In the genomic region with DNA sequence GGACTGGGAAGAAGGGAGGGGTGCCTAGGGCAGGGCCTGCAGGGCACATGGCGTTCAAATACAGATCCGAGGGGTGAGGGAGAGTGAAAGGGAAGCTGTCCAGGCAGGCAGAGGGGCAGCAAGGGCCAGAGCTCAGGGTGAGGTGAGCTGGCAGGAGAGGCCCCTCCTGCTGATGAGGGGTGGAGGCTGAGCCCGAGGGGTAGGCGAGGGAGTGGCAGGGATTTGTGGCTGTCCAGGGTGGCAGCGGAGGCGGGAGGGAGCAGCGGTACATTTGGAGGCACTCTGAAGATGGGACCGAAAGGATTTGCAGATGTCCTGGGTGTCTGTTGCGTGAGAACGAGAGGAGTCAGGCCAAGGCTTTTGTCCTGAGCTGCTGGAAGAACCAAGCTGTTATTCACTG, we compare ENCODE assay signal across 20 cellular contexts. TPM values are rescaled to one million over a fixed set of nuclear protein-coding genes. Genes with fewer than 3 reads are reported as not detected.
"Had no signal": no experiment of that assay in that cellular context is flagged by ENCODE, and none has a peak within 500 bp of the region (broad histone marks: within the 10 kb centered on the region; RNA-seq: fewer than 3 reads in every experiment).

No MANE protein-coding gene starts in this region.

- H3K27ac Mint-ChIP-seq: activated CD4-positive, alpha-beta T cell treated with anti-CD3 and anti-CD28 coated beads, Interleukin-2, amount 10 ng/mL, durations not matched to agents 7 days and 5 days; activated naive CD8-positive, alpha-beta T cell treated with anti-CD3 and anti-CD28 coated beads for 36 hours; activated T-helper 1 cell treated with anti-CD3 and anti-CD28 coated beads, Interleukin-12 subunit alpha, Interleukin-12 subunit beta, Interleukin-2, Interleukin-4 antibody, amounts not matched to agents 30 ng/mL and 10 ng/mL and 1 ng/mL, durations not matched to agents 14 hours and 24 hours and 36 hours; progenitor cell of endocrine pancreas; T-helper 17 cell had no signal

- H3K4me1 Mint-ChIP-seq: activated CD4-positive, alpha-beta T cell treated with anti-CD3 and anti-CD28 coated beads, Interleukin-2, amount 10 ng/mL, durations not matched to agents 7 days and 5 days; activated naive CD8-positive, alpha-beta T cell treated with anti-CD3 and anti-CD28 coated beads for 36 hours; naive B cell; T-helper 17 cell had no signal

- H3K27me3 Mint-ChIP-seq: activated naive CD8-positive, alpha-beta T cell treated with anti-CD3 and anti-CD28 coated beads for 36 hours had no signal

- H3K4me3 Mint-ChIP-seq: activated CD4-positive, alpha-beta T cell treated with anti-CD3 and anti-CD28 coated beads, Interleukin-2, amount 10 ng/mL, durations not matched to agents 7 days and 5 days; activated naive CD8-positive, alpha-beta T cell treated with anti-CD3 and anti-CD28 coated beads for 36 hours; activated T-helper 1 cell treated with anti-CD3 and anti-CD28 coated beads, Interleukin-12 subunit alpha, Interleukin-12 subunit beta, Interleukin-2, Interleukin-4 antibody, amounts not matched to agents 30 ng/mL and 10 ng/mL and 1 ng/mL, durations not matched to agents 14 hours and 24 hours and 36 hours; naive B cell; T-helper 17 cell had no signal

- H3K36me3 ChIP-seq: esophagus squamous epithelium, lower lobe of right lung, right atrium auricular region, transverse colon had no signal

- H3K27me3 ChIP-seq: body of pancreas, esophagus squamous epithelium, right atrium auricular region, transverse colon had no signal

- H3K4me3 ChIP-seq: body of pancreas, coronary artery, esophagus squamous epithelium, lower lobe of right lung, right atrium auricular region, transverse colon had no signal

- ATAC-seq: lower lobe of right lung, T-helper 17 cell had no signal

- H3K9me3 Mint-ChIP-seq: activated naive CD8-positive, alpha-beta T cell treated with anti-CD3 and anti-CD28 coated beads for 36 hours; activated T-helper 1 cell treated with anti-CD3 and anti-CD28 coated beads, Interleukin-12 subunit alpha, Interleukin-12 subunit beta, Interleukin-2, Interleukin-4 antibody, amounts not matched to agents 30 ng/mL and 10 ng/mL and 1 ng/mL, durations not matched to agents 14 hours and 24 hours and 36 hours had no signal

- H3K36me3 Mint-ChIP-seq: activated naive CD8-positive, alpha-beta T cell treated with anti-CD3 and anti-CD28 coated beads for 36 hours; naive B cell had no signal

- DNase-seq: activated CD4-positive, alpha-beta T cell treated with anti-CD3 and anti-CD28 coated beads, Interleukin-2, amount 10 ng/mL, durations not matched to agents 7 days and 5 days; activated naive CD8-positive, alpha-beta T cell treated with anti-CD3 and anti-CD28 coated beads for 36 hours; central memory CD4-positive, alpha-beta T cell; effector CD4-positive, alpha-beta T cell; esophagus squamous epithelium; naive B cell; occipital lobe; stimulated activated CD4-positive, alpha-beta T cell treated with anti-CD3 and anti-CD28 coated beads, Interleukin-15, amount 100 ng/mL, for 24 hours; stimulated activated CD4-positive, alpha-beta T cell treated with anti-CD3 and anti-CD28 coated beads, Interleukin-4, amount 100 ng/mL, for 1 hour; stimulated activated naive CD4-positive, alpha-beta T cell; T-helper 17 cell; transverse colon had no signal

- FAIRE-seq: endothelial cell of umbilical vein had no signal

- H3K27ac ChIP-seq: body of pancreas, coronary artery, esophagus squamous epithelium, lower lobe of right lung, right atrium auricular region, transverse colon had no signal

- H3K9me3 ChIP-seq: body of pancreas, esophagus squamous epithelium, lower lobe of right lung, right atrium auricular region, transverse colon had no signal

- H3K4me1 ChIP-seq: lower lobe of right lung, right atrium auricular region had no signal

RNA-seq across cellular contexts. Expression of gene KCNIP3, which starts 33.8 kb away (rescaled TPM):
- total RNA-seq: activated CD4-positive, alpha-beta T cell treated with anti-CD3 and anti-CD28 coated beads, Interleukin-2, amount 10 ng/mL, durations not matched to agents 7 days and 5 days; activated CD8-positive, alpha-beta memory T cell treated with anti-CD3 and anti-CD28 coated beads for 36 hours; activated naive CD8-positive, alpha-beta T cell treated with anti-CD3 and anti-CD28 coated beads for 36 hours; activated T-helper 1 cell treated with anti-CD3 and anti-CD28 coated beads, Interleukin-12 subunit alpha, Interleukin-12 subunit beta, Interleukin-2, Interleukin-4 antibody, amounts not matched to agents 30 ng/mL and 10 ng/mL and 1 ng/mL, durations not matched to agents 14 hours and 24 hours and 36 hours; T-helper 17 cell had no signal
